In genomic region chrX:143634701-143635442, GRCh38 we compare ENCODE assay signal across 10 cellular contexts. TPM values are rescaled to one million over a fixed set of nuclear protein-coding genes. Genes with fewer than 3 reads are reported as not detected.
DNase-seq lines count a peak whose midpoint lies in the region; TF ChIP-seq lines count a peak whose summit lies in the region.
"Had no signal": no experiment of that assay in that cellular context is flagged by ENCODE, and none has a peak within 500 bp of the region (broad histone marks: within the 10 kb centered on the region; RNA-seq: fewer than 3 reads in every experiment).

No MANE protein-coding gene starts in this region.

- H3K27ac ChIP-seq in ectodermal cell (ENCODE audit: insufficient read depth, low read depth, low read length, poor library complexity, severe bottlenecking) (no peak overlapping the region), thyroid gland (no peak overlapping the region)
- H3K27ac ChIP-seq: 22Rv1 had no signal

- DNase-seq in DMS 273 (lab: John Stamatoyannopoulos, UW; ENCODE audit: unreplicated experiment) = peak; percentile 11
- DNase-seq in DMS 273 treated with DMSO at 0.1 percent for 48 hours (lab: John Stamatoyannopoulos, UW) = no peak
- no peak for DNase-seq in mesothelial cell of epicardium (ENCODE audit: low spot score in 2 of 2, unreplicated experiment in 2 of 2)
- DNase-seq in thyroid gland = peak; percentile 5 to 8
- no peak for DNase-seq in NCI-H446 (lab: John Stamatoyannopoulos, UW)
- no peak for DNase-seq in NCI-H526 (lab: John Stamatoyannopoulos, UW)
- no peak for DNase-seq in NCI-H1436 (lab: John Stamatoyannopoulos, UW)
- DNase-seq: activated naive CD4-positive, alpha-beta T cell treated with anti-CD3 and anti-CD28 coated beads, Interleukin-2, amount 50 U/mL, for 16 hours had no signal

- H3K4me3 ChIP-seq in ectodermal cell (ENCODE audit: insufficient read depth, low read depth, low read length) = peak overlapping the region; percentile 41
- peak overlapping the region in 1 of 3 donors; percentile 19 for H3K4me3 ChIP-seq in thyroid gland (replicated peaks in 1 of 3)

- 5 to 11% methylated on average over 45 to 63 of the region's 66 CpGs for WGBS in ectodermal cell, 2 experiments
- 0 to 4% methylated on average over 7 to 8 of the region's 66 CpGs for WGBS in thyroid gland, 2 donors

- H3K4me3 Mint-ChIP-seq in mesothelial cell of epicardium = peak overlapping the region; percentile 82

- intact Hi-C loops in thyroid gland (cut with DNase I) = no loop called here

- H3K4me1 ChIP-seq in ectodermal cell (ENCODE audit: control insufficient read depth, insufficient read depth, low read length) (no peaks in the 10 kb centered on the region), thyroid gland (no peaks in the 10 kb centered on the region)

- peaks cover 10% of the 10 kb centered on the region for H3K4me1 Mint-ChIP-seq in mesothelial cell of epicardium

- H3K36me3 Mint-ChIP-seq in mesothelial cell of epicardium = no peaks in the 10 kb centered on the region

- H3K9me3 ChIP-seq in ectodermal cell (ENCODE audit: control insufficient read depth, low read length) = no peaks in the 10 kb centered on the region
- no peaks in the 10 kb centered on the region for H3K9me3 ChIP-seq in thyroid gland

- peaks cover 26% of the 10 kb centered on the region for H3K27me3 ChIP-seq in ectodermal cell (ENCODE audit: control insufficient read depth, insufficient read depth, low read length, poor library complexity, severe bottlenecking)
- peaks cover 4% of the 10 kb centered on the region for H3K27me3 ChIP-seq in thyroid gland

- H3K9me3 Mint-ChIP-seq in mesothelial cell of epicardium = peaks cover 8% of the 10 kb centered on the region

- no peak overlapping the region for H3K27ac Mint-ChIP-seq in mesothelial cell of epicardium

- H3K27me3 Mint-ChIP-seq in mesothelial cell of epicardium (ENCODE audit: low read depth) = peaks cover 50% of the 10 kb centered on the region

- TF ChIP-seq POLR2A in thyroid gland (IDR thresholded peaks at IDR 0.05) = no peak

- no peaks in the 10 kb centered on the region for H3K36me3 ChIP-seq in ectodermal cell (ENCODE audit: control insufficient read depth, insufficient read depth, low read length)
- H3K36me3 ChIP-seq in thyroid gland = no peaks in the 10 kb centered on the region

- no peak for TF ChIP-seq CTCF in mesothelial cell of epicardium (IDR thresholded peaks at IDR 0.05; ENCODE audit: unreplicated experiment)
- no peak for TF ChIP-seq CTCF in thyroid gland (IDR thresholded peaks at IDR 0.05)

RNA-seq across cellular contexts. Expression of gene SLITRK4, which starts 1.0 kb away (rescaled TPM):
- 3.1 TPM for polyA plus RNA-seq in ectodermal cell (2013, experiment 1 of 4)
- polyA plus RNA-seq in ectodermal cell (2013, experiment 2 of 4) = 3.5 TPM
- polyA plus RNA-seq in ectodermal cell (2013, experiment 3 of 4) = 4.1 TPM
- polyA plus RNA-seq in ectodermal cell (2013, experiment 4 of 4) = 4.3 TPM
- total RNA-seq in mesothelial cell of epicardium = 1.5 to 2.1 TPM (median 1.6 TPM) in 3 replicates
- total RNA-seq in thyroid gland = 1 to 10 TPM; 1.0 to 3.2 (median 2.4) TPM

Comparison
In these comparisons a context has a peak if more than half of its experiments do, and no peak if none do; other contexts are left out.
1. DNase-seq: peak in DMS 273 (single experiment) and thyroid gland (2 of 2); none in DMS 273 treated with DMSO at 0.1 percent for 48 hours (single experiment), mesothelial cell of epicardium (0 of 2), NCI-H446 (0 of 2), NCI-H526 (0 of 2) and NCI-H1436 (single experiment).